ENCODE assay signal across 8 cellular contexts in genomic region chr13:28138756-28139470, GRCh38. TPM values are rescaled to one million over a fixed set of nuclear protein-coding genes. Genes with fewer than 3 reads are reported as not detected.
DNase-seq lines count a peak whose midpoint lies in the region; ATAC-seq and TF ChIP-seq lines count a peak whose summit lies in the region.

No MANE protein-coding gene starts in this region.

- H3K27ac ChIP-seq in 22Rv1 (peak overlapping the region; percentile 97), left lung (peak overlapping the region; percentile 97 to 98)

- H3K4me3 ChIP-seq in left lung, result peak overlapping the region; percentile 95 to 96

- H3K27me3 ChIP-seq in left lung, result no peaks in the 10 kb centered on the region

- TF ChIP-seq CTCF in 22Rv1 (IDR thresholded peaks at IDR 0.05) (0 out of 2 replicates have a peak, but pooled peaks have one; percentile 4), left lung (IDR thresholded peaks at IDR 0.05) (no peak)

- intact Hi-C loops in left lung (cut with DNase I), result no loop called here

- DNase-seq in NCI-H524 (lab: John Stamatoyannopoulos, UW), result peak; percentile 63 to 80
- peak; percentile 85 for DNase-seq in activated CD4-positive, alpha-beta T cell treated with anti-CD3 and anti-CD28 coated beads, Interleukin-2, amount 50 U/mL, for 1 hour
- peak; percentile 52 for DNase-seq in dedifferentiated amniotic fluid mesenchymal stem cell (ENCODE audit: extremely low spot score)
- DNase-seq in left lung, result peak; percentile 92 to 94
- DNase-seq in stimulated activated CD4-positive, alpha-beta T cell treated with anti-CD3 and anti-CD28 coated beads, Interleukin-2, amount 100 ng/mL, for 24 hours, result peak; percentile 89 to 91

- peaks cover 14 to 42% of the 10 kb centered on the region in 2 donors for H3K4me1 ChIP-seq in left lung

- no peaks in the 10 kb centered on the region for H3K9me3 ChIP-seq in left lung

- no peaks in the 10 kb centered on the region for H3K36me3 ChIP-seq in left lung

- ATAC-seq in GM18505 (IDR thresholded peaks at IDR 0.05; ENCODE audit: unreplicated experiment) (peak; percentile 45), HG02981 (IDR thresholded peaks at IDR 0.05; ENCODE audit: unreplicated experiment) (peak; percentile 34), left lung (peak; percentile 82)

- TF ChIP-seq POLR2A in GM18505 (IDR thresholded peaks at IDR 0.05; ENCODE audit: borderline replicate concordance, extremely low read depth, insufficient read depth, insufficient read length), result peak; percentile 75

RNA-seq across cellular contexts. Expression of gene PAN3, which starts 0.6 kb away (rescaled TPM):
- total RNA-seq in left lung, result 10 to 100 TPM; 24.1 to 30.5 TPM

RNA-seq across cellular contexts. Expression of gene FLT3, which starts 38.5 kb away (rescaled TPM):
- 1 to 10 TPM in 1 of 2 donors, under 1 TPM in 1; 0.90 to 1.9 TPM for total RNA-seq in left lung

Comparison
In these comparisons a context has a peak if more than half of its experiments do, and no peak if none do; other contexts are left out.
1. Peak in every context shown above with its lines: DNase-seq, ATAC-seq, H3K4me3 ChIP-seq and H3K27ac ChIP-seq.